In the genomic region with DNA sequence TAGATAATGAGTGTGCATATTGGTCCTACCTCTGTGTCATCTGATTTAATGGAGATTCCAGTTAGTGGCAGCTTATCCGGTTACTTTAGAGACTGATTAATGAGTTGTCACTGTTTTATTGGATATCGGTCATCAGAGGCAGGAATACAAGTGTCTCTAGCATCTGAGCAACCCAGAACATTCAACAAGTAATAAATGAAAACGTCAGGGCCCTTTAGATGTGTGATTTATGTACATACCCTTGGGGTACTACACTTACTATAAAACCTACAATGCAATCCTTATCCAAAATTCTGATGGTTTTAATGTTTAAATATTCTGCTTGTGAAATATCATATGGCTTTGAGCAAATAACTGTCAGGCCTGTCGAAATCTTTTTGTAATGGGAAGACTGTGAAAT, we compare ENCODE assay signal across 1 cellular context.
TF ChIP-seq lines count a peak whose summit lies in the region.

No MANE protein-coding gene starts in this region.

TF ChIP-seq in HEK293, 187 proteins besides CTCF, POLR2A, EP300 and RAD21 (continued from another document):
- TF ChIP-seq ZNF518A (tag by site-specific recombination; conservative IDR thresholded peaks at IDR 0.05; ENCODE audit: low read depth) (no peak), ZNF580 (tag by site-specific recombination; IDR thresholded peaks at IDR 0.05) (no peak), ZNF843 (tag by site-specific recombination; IDR thresholded peaks at IDR 0.05) (peak; percentile 46; the same call in 1 of the 2 replicates), ZBTB6 (tag by site-specific recombination; IDR thresholded peaks at IDR 0.05) (peak; percentile 71; the same call in 1 of the 2 replicates), ZBTB1 (tag by site-specific recombination; IDR thresholded peaks at IDR 0.05) (no peak), RBAK (tag by site-specific recombination; IDR thresholded peaks at IDR 0.05) (no peak), GLI2 (tag by site-specific recombination; IDR thresholded peaks at IDR 0.05; ENCODE audit: borderline replicate concordance, low read depth) (no peak), ZNF548 (tag by site-specific recombination; IDR thresholded peaks at IDR 0.05) (no peak), HIC1 (tag by site-specific recombination; IDR thresholded peaks at IDR 0.05) (peak; percentile 26; the same call in 1 of the 2 replicates), ZNF521 (tag by site-specific recombination; IDR thresholded peaks at IDR 0.05) (no peak), SCRT1 (tag by site-specific recombination; IDR thresholded peaks at IDR 0.05; ENCODE audit: borderline replicate concordance) (peak; percentile 38; the same call in 1 of the 2 replicates), ZSCAN30 (tag by site-specific recombination; IDR thresholded peaks at IDR 0.05) (0 out of 2 replicates have a peak, but pooled peaks have one; percentile 29), ZNF792 (tag by site-specific recombination; IDR thresholded peaks at IDR 0.05) (no peak), ZNF169 (tag by site-specific recombination; IDR thresholded peaks at IDR 0.05) (no peak), ZNF677 (tag by site-specific recombination; IDR thresholded peaks at IDR 0.05) (no peak), ZNF174 (tag by site-specific recombination; IDR thresholded peaks at IDR 0.05) (no peak), SCRT2 (tag by site-specific recombination; IDR thresholded peaks at IDR 0.05) (peak; percentile 63), ZNF626 (tag by site-specific recombination; IDR thresholded peaks at IDR 0.05) (no peak), ZNF501 (tag by site-specific recombination; IDR thresholded peaks at IDR 0.05) (no peak), ATF2 (tag by site-specific recombination; IDR thresholded peaks at IDR 0.05; ENCODE audit: low read depth) (no peak), ZNF624 (tag by site-specific recombination; IDR thresholded peaks at IDR 0.05) (no peak), OSR2 (tag by site-specific recombination; IDR thresholded peaks at IDR 0.05) (peak; percentile 51), ZNF202 (tag by site-specific recombination; IDR thresholded peaks at IDR 0.05; ENCODE audit: borderline replicate concordance) (no peak), ZNF610 (tag by site-specific recombination; IDR thresholded peaks at IDR 0.05; ENCODE audit: borderline replicate concordance) (no peak), ZNF544 (tag by site-specific recombination; IDR thresholded peaks at IDR 0.05) (no peak), ZNF138 (tag by site-specific recombination; IDR thresholded peaks at IDR 0.05; ENCODE audit: borderline replicate concordance) (no peak)
- TF ChIP-seq, protein P1, sequence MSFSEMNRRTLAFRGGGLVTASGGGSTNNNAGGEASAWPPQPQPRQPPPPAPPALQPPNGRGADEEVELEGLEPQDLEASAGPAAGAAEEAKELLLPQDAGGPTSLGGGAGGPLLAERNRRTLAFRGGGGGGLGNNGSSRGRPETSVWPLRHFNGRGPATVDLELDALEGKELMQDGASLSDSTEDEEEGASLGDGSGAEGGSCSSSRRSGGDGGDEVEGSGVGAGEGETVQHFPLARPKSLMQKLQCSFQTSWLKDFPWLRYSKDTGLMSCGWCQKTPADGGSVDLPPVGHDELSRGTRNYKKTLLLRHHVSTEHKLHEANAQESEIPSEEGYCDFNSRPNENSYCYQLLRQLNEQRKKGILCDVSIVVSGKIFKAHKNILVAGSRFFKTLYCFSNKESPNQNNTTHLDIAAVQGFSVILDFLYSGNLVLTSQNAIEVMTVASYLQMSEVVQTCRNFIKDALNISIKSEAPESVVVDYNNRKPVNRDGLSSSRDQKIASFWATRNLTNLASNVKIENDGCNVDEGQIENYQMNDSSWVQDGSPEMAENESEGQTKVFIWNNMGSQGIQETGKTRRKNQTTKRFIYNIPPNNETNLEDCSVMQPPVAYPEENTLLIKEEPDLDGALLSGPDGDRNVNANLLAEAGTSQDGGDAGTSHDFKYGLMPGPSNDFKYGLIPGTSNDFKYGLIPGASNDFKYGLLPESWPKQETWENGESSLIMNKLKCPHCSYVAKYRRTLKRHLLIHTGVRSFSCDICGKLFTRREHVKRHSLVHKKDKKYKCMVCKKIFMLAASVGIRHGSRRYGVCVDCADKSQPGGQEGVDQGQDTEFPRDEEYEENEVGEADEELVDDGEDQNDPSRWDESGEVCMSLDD (tag by site-specific recombination; IDR thresholded peaks at IDR 0.05), result no peak
- TF ChIP-seq, protein P2, sequence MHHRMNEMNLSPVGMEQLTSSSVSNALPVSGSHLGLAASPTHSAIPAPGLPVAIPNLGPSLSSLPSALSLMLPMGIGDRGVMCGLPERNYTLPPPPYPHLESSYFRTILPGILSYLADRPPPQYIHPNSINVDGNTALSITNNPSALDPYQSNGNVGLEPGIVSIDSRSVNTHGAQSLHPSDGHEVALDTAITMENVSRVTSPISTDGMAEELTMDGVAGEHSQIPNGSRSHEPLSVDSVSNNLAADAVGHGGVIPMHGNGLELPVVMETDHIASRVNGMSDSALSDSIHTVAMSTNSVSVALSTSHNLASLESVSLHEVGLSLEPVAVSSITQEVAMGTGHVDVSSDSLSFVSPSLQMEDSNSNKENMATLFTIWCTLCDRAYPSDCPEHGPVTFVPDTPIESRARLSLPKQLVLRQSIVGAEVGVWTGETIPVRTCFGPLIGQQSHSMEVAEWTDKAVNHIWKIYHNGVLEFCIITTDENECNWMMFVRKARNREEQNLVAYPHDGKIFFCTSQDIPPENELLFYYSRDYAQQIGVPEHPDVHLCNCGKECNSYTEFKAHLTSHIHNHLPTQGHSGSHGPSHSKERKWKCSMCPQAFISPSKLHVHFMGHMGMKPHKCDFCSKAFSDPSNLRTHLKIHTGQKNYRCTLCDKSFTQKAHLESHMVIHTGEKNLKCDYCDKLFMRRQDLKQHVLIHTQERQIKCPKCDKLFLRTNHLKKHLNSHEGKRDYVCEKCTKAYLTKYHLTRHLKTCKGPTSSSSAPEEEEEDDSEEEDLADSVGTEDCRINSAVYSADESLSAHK (tag by site-specific recombination; IDR thresholded peaks at IDR 0.05), result peak; percentile 61
